24 cellular contexts compared by ENCODE assay signal in genomic region chr3:14047841-14048240, GRCh38.
"Had no signal": no experiment of that assay in that cellular context is flagged by ENCODE, and none has a peak within 500 bp of the region (broad histone marks: within the 10 kb centered on the region; RNA-seq: fewer than 3 reads in every experiment).

No MANE protein-coding gene starts in this region.

- H3K4me1 ChIP-seq: gastrocnemius medialis, prostate gland, right atrium auricular region, stomach, thyroid gland had no signal

- H3K4me3 ChIP-seq: esophagus muscularis mucosa, prostate gland, right atrium auricular region, smooth muscle cell, stomach, thyroid gland, vagina had no signal

- H3K36me3 ChIP-seq: esophagus muscularis mucosa, gastrocnemius medialis, prostate gland, right atrium auricular region, stomach, thyroid gland, vagina had no signal

- H3K27ac ChIP-seq: esophagus muscularis mucosa, gastrocnemius medialis, prostate gland, right atrium auricular region, stomach, thyroid gland, vagina had no signal

- H3K9me3 ChIP-seq: esophagus muscularis mucosa, gastrocnemius medialis, prostate gland, right atrium auricular region, stomach, thyroid gland, vagina had no signal

- DNase-seq: cortex of kidney; effector memory CD8-positive, alpha-beta T cell; gastrocnemius medialis; head of caudate nucleus; kidney; mesendoderm; midbrain; naive thymus-derived CD4-positive, alpha-beta T cell; nucleus accumbens; stimulated activated CD4-positive, alpha-beta T cell treated with anti-CD3 and anti-CD28 coated beads, Interleukin-12 subunit alpha, Interleukin-12 subunit beta, amount 100 ng/mL, for 4 hours; stimulated activated CD4-positive, alpha-beta T cell treated with anti-CD3 and anti-CD28 coated beads, Interleukin-1b, Interleukin-23, amount 100 ng/mL, for 48 hours; stimulated activated CD4-positive, alpha-beta T cell treated with anti-CD3 and anti-CD28 coated beads, Interleukin-4, amount 100 ng/mL, for 1 hour; stimulated activated CD8-positive, alpha-beta memory T cell treated with anti-CD3 and anti-CD28 coated beads, Interleukin-4, amount 100 ng/mL, for 48 hours; stimulated activated naive CD4-positive, alpha-beta T cell treated with Interleukin-2 at 50 U/mL for 16 hours; stomach; thyroid gland; trophoblast cell had no signal

- H3K27me3 ChIP-seq: esophagus muscularis mucosa, gastrocnemius medialis, right atrium auricular region, stomach, thyroid gland, vagina had no signal

- ATAC-seq: effector memory CD8-positive, alpha-beta T cell; gastrocnemius medialis; left lobe of liver; naive thymus-derived CD4-positive, alpha-beta T cell; sciatic nerve had no signal
